Comparison of ENCODE assay signal across 16 cellular contexts in the genomic region with DNA sequence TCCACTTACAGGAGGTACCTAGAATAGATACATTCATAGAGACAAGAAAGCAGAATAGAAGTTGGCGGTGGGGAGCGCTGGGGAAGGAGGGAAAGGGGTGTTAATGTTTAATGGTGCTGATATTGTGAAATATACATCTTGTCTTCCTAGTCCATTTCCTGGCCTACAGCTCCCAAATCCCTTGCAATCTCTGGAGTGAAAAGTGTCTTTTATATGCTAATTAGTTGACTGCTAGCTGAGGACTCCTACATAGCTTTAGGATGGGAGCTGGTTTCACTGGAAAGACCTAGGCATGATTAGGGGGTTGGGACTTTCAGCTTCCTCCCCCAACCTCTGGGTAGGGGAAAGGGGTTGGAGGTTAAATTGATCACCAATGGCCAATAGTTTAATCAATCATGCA. TPM values are rescaled to one million over a fixed set of nuclear protein-coding genes. Genes with fewer than 3 reads are reported as not detected.
A peak's percentile ranks its signal among the peaks of the same experiment; 100 is the strongest.
DNase-seq lines count a peak whose midpoint lies in the region; ATAC-seq and TF ChIP-seq lines count a peak whose summit lies in the region.
"Had no signal": no experiment of that assay in that cellular context is flagged by ENCODE, and none has a peak within 500 bp of the region (broad histone marks: within the 10 kb centered on the region; RNA-seq: fewer than 3 reads in every experiment).

No MANE protein-coding gene starts in this region.

- no peaks in the 10 kb centered on the region for H3K79me2 ChIP-seq in OCI-LY3 (ENCODE audit: low read length)

- H2AFZ ChIP-seq in OCI-LY3 (ENCODE audit: low read depth, low read length): no peak overlapping the region

- H3K9me3 ChIP-seq in OCI-LY3 (ENCODE audit: insufficient read depth, low read length): no peaks in the 10 kb centered on the region
- H3K9me3 ChIP-seq: BLaER1 treated with 17β-estradiol and CSF1 and Interleukin-3, amounts not matched to agents 10 nM and 100 nM had no signal

- H3K4me3 ChIP-seq in OCI-LY3 (ENCODE audit: low read length) (no peak overlapping the region), epithelial cell of proximal tubule (ENCODE audit: low read depth, low read length) (no peak overlapping the region)
- H3K4me3 ChIP-seq: BLaER1 treated with 17β-estradiol and CSF1 and Interleukin-3, amounts not matched to agents 10 nM and 100 nM; GM12878 had no signal

- H3K27ac ChIP-seq in OCI-LY3 (ENCODE audit: low read length): no peak overlapping the region
- H3K27ac ChIP-seq: BLaER1 treated with 17β-estradiol and CSF1 and Interleukin-3, amounts not matched to agents 10 nM and 100 nM had no signal

- no peak for ATAC-seq in GM19395 (IDR thresholded peaks at IDR 0.05; ENCODE audit: unreplicated experiment)
- ATAC-seq: GM12878, HCT116 had no signal

- H3K4me2 ChIP-seq in OCI-LY3 (ENCODE audit: low read length): peak overlapping the region; percentile 20; the same call in 1 of the 2 replicates
- H3K4me2 ChIP-seq: BLaER1 treated with 17β-estradiol and CSF1 and Interleukin-3, amounts not matched to agents 10 nM and 100 nM had no signal

- no peak overlapping the region for H3K9ac ChIP-seq in OCI-LY3 (ENCODE audit: low read length)
- H3K9ac ChIP-seq: BLaER1 treated with 17β-estradiol and CSF1 and Interleukin-3, amounts not matched to agents 10 nM and 100 nM had no signal

- peaks cover 17% of the 10 kb centered on the region for H3K4me1 ChIP-seq in OCI-LY3 (ENCODE audit: low read length)

- H3K36me3 ChIP-seq in OCI-LY3 (replicated peaks; ENCODE audit: low read depth, low read length): no peaks in the 10 kb centered on the region
- H3K36me3 ChIP-seq: BLaER1 treated with 17β-estradiol and CSF1 and Interleukin-3, amounts not matched to agents 10 nM and 100 nM had no signal

- no peaks in the 10 kb centered on the region for H3K27me3 ChIP-seq in OCI-LY3 (ENCODE audit: low read depth, low read length)
- H3K27me3 ChIP-seq: BLaER1 treated with 17β-estradiol and CSF1 and Interleukin-3, amounts not matched to agents 10 nM and 100 nM had no signal

- DNase-seq in ELF-1 (ENCODE audit: low read depth, low spot score) (peak; percentile 46), epithelial cell of proximal tubule (ENCODE audit: low read depth) (peak; percentile 12), left kidney (ENCODE audit: low read depth, low spot score) (peak; percentile 1), hippocampal formation (lab: John Stamatoyannopoulos, UW) (no peak), cardiac septum (ENCODE audit: low spot score) (no peak)
- DNase-seq in activated CD8-positive, alpha-beta memory T cell treated with anti-CD3 and anti-CD28 coated beads, Interleukin-2, amount 50 U/mL, for 48 hours: no peak
- DNase-seq: 8988T; ACHN; CD4-positive, CD25-positive, alpha-beta regulatory T cell; DMS53; GOT3 had no signal

- TF ChIP-seq CTCF in OCI-LY3 (IDR thresholded peaks at IDR 0.05; ENCODE audit: low read depth, low read length) (no peak), epithelial cell of proximal tubule (conservative IDR thresholded peaks at IDR 0.05; ENCODE audit: low read depth, low read length) (no peak)

- no peaks in the 10 kb centered on the region for H4K20me1 ChIP-seq in OCI-LY3 (ENCODE audit: insufficient read depth, low read length)
- H4K20me1 ChIP-seq: BLaER1 treated with 17β-estradiol and CSF1 and Interleukin-3, amounts not matched to agents 10 nM and 100 nM had no signal

- intact Hi-C loops in cardiac septum (cut with DNase I): no loop called here

RNA-seq across cellular contexts. Expression of gene FUNDC1, which starts 36.0 kb away (rescaled TPM):
- 15.9 and 22.2 TPM in 2 replicates for total RNA-seq in epithelial cell of proximal tubule
- 28.8 TPM for total RNA-seq in cardiac septum

Comparison
In these comparisons a context has a peak if more than half of its experiments do, and no peak if none do; other contexts are left out.
1. DNase-seq: peak in ELF-1 (single experiment), epithelial cell of proximal tubule (single experiment) and left kidney (single experiment); none in hippocampal formation (0 of 2), activated CD8-positive, alpha-beta memory T cell treated with anti-CD3 and anti-CD28 coated beads, Interleukin-2, amount 50 U/mL, for 48 hours (single experiment) and cardiac septum (single experiment).